In the genomic region with DNA sequence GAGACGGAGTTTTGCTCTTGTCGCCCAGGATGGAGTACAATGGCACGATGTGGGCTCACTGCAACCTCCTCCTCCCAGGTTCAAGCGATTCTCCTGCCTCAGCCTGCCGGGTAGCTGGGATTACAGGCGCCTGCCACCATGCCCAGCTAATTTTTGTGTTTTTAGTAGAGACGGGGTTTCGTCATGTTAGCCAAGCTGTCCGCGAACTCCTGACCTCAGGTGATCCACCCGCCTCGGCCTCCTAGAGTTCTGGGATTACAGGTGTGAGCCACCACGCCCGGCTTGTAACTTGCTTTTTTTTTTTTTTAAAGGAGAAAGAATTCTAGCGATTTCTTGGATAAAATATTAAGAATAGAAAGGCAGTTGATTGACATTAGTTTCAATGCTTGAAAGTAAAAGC, we compare ENCODE assay signal across 7 cellular contexts. TPM values are rescaled to one million over a fixed set of nuclear protein-coding genes. Genes with fewer than 3 reads are reported as not detected.
A peak's percentile ranks its signal among the peaks of the same experiment; 100 is the strongest.
DNase-seq lines count a peak whose midpoint lies in the region; ATAC-seq and TF ChIP-seq lines count a peak whose summit lies in the region.
"Not testable (repeated sequence)": the region's sequence is repeated elsewhere in the genome, so short reads cannot be mapped to it uniquely, and the experiment has no call there.

No MANE protein-coding gene starts in this region.

- DNase-seq in DND-41; NB4 (ENCODE audit: low read depth); activated CD4-positive, alpha-beta T cell treated with anti-CD3 and anti-CD28 coated beads, Interleukin-2, amount 10 ng/mL, durations not matched to agents 24 days and 14 days; central memory CD8-positive, alpha-beta T cell (ENCODE audit: low spot score in 2 of 2); heart left ventricle; naive B cell; psoas muscle: not testable (repeated sequence)

- peaks cover 14% of the 10 kb centered on the region for H3K27me3 Mint-ChIP-seq in activated CD4-positive, alpha-beta T cell treated with anti-CD3 and anti-CD28 coated beads, Interleukin-2, amount 10 ng/mL, durations not matched to agents 24 days and 14 days
- H3K27me3 Mint-ChIP-seq in central memory CD8-positive, alpha-beta T cell, result peaks cover 31% of the 10 kb centered on the region
- H3K27me3 Mint-ChIP-seq in naive B cell, result peaks cover 24 to 28% (median 27%) of the 10 kb centered on the region in 3 donors

- not testable (repeated sequence) for H3K27me3 ChIP-seq in DND-41 (ENCODE audit: insufficient read depth, low read length, poor library complexity); heart left ventricle; psoas muscle (ENCODE audit: insufficient read depth in 3 of 3, low read length in 2 of 3)

- peaks cover 11% of the 10 kb centered on the region for H3K79me2 ChIP-seq in DND-41 (ENCODE audit: insufficient read depth, low read length)

- not testable (repeated sequence) for H3K9me3 ChIP-seq in DND-41 (ENCODE audit: insufficient read depth, low read length, severe bottlenecking); heart left ventricle; psoas muscle

- intact Hi-C loops in activated CD4-positive, alpha-beta T cell treated with anti-CD3 and anti-CD28 coated beads, Interleukin-2, amount 10 ng/mL, durations not matched to agents 24 days and 14 days (cut with micrococcal nuclease); heart left ventricle (cut with DNase I); psoas muscle (cut with DNase I): not testable (repeated sequence)

- not testable (repeated sequence) for H3K9me3 Mint-ChIP-seq in activated CD4-positive, alpha-beta T cell treated with anti-CD3 and anti-CD28 coated beads, Interleukin-2, amount 10 ng/mL, durations not matched to agents 24 days and 14 days; central memory CD8-positive, alpha-beta T cell
- peaks cover 0 to 15% (median 6%) of the 10 kb centered on the region in 7 donors for H3K9me3 Mint-ChIP-seq in naive B cell

- H3K4me1 Mint-ChIP-seq in activated CD4-positive, alpha-beta T cell treated with anti-CD3 and anti-CD28 coated beads, Interleukin-2, amount 10 ng/mL, durations not matched to agents 24 days and 14 days, result peaks cover 29% of the 10 kb centered on the region
- H3K4me1 Mint-ChIP-seq in central memory CD8-positive, alpha-beta T cell, result peaks cover 42% of the 10 kb centered on the region
- peaks cover 32 to 40% (median 37%) of the 10 kb centered on the region in 3 donors for H3K4me1 Mint-ChIP-seq in naive B cell

- not testable (repeated sequence) for H3K27ac ChIP-seq in DND-41 (ENCODE audit: low read length); psoas muscle
- H3K27ac ChIP-seq in heart left ventricle, result peak overlapping the region in 6 of 12 donors; percentile 88 to 94 (median 92)

- H4K20me1 ChIP-seq in DND-41 (ENCODE audit: insufficient read depth, low read length), result not testable (repeated sequence)

- peaks cover 20% of the 10 kb centered on the region for H3K4me1 ChIP-seq in DND-41 (ENCODE audit: insufficient read depth, low read length)
- peaks cover 4 to 34% (median 24%) of the 10 kb centered on the region in 12 donors for H3K4me1 ChIP-seq in heart left ventricle
- not testable (repeated sequence) for H3K4me1 ChIP-seq in psoas muscle

- not testable (repeated sequence) for H3K9ac ChIP-seq in DND-41 (ENCODE audit: low read depth, low read length)

- 81 to 87% (median 84%) methylated on average over 15 of the region's 15 CpGs for WGBS in heart left ventricle, 4 donors
- WGBS in psoas muscle, 3 donors, result 76 to 79% (median 78%) methylated on average over 15 of the region's 15 CpGs

- not testable (repeated sequence) for H3K27ac Mint-ChIP-seq in activated CD4-positive, alpha-beta T cell treated with anti-CD3 and anti-CD28 coated beads, Interleukin-2, amount 10 ng/mL, durations not matched to agents 24 days and 14 days; central memory CD8-positive, alpha-beta T cell (ENCODE audit: low read depth)
- peak overlapping the region in 2 of 6 donors; percentile 9 to 32 for H3K27ac Mint-ChIP-seq in naive B cell

- peak overlapping the region; percentile 96; the same call in 1 of the 2 replicates for H3K4me2 ChIP-seq in DND-41 (ENCODE audit: insufficient read depth, low read length)

- H3K4me3 ChIP-seq in DND-41 (ENCODE audit: low read depth in 1 of 2, low read length in 2 of 2), result not testable (repeated sequence)
- peak overlapping the region; percentile 80 for H3K4me3 ChIP-seq in NB4 (ENCODE audit: low read depth, low read length)
- peak overlapping the region in 8 of 12 donors; percentile 72 to 99 (median 91) for H3K4me3 ChIP-seq in heart left ventricle
- H3K4me3 ChIP-seq in psoas muscle, result peak overlapping the region; percentile 94

- H2AFZ ChIP-seq in DND-41 (ENCODE audit: low read depth, low read length), result 0 out of 2 replicates have a peak overlapping the region, but pooled peaks have one; percentile 94

- not testable (repeated sequence) for ATAC-seq in DND-41 (ENCODE audit: insufficient read depth, low read depth); central memory CD8-positive, alpha-beta T cell (replicated peaks; ENCODE audit: extremely low read depth, poor library complexity, severe bottlenecking); heart left ventricle; naive B cell (ENCODE audit: low read depth in 2 of 2); psoas muscle

- H3K4me3 Mint-ChIP-seq in activated CD4-positive, alpha-beta T cell treated with anti-CD3 and anti-CD28 coated beads, Interleukin-2, amount 10 ng/mL, durations not matched to agents 24 days and 14 days, result peak overlapping the region; percentile 91
- peak overlapping the region; percentile 89 for H3K4me3 Mint-ChIP-seq in central memory CD8-positive, alpha-beta T cell
- H3K4me3 Mint-ChIP-seq in naive B cell, result peak overlapping the region; percentile 86 to 97 (median 96)

- not testable (repeated sequence) for H3K36me3 Mint-ChIP-seq in activated CD4-positive, alpha-beta T cell treated with anti-CD3 and anti-CD28 coated beads, Interleukin-2, amount 10 ng/mL, durations not matched to agents 24 days and 14 days (ENCODE audit: low read depth); naive B cell
- H3K36me3 Mint-ChIP-seq in central memory CD8-positive, alpha-beta T cell (ENCODE audit: insufficient read depth), result peaks cover 11% of the 10 kb centered on the region

- TF ChIP-seq POLR2A in NB4 (IDR thresholded peaks at IDR 0.05; ENCODE audit: extremely low read depth, insufficient read length); heart left ventricle (IDR thresholded peaks at IDR 0.05): not testable (repeated sequence)

- not testable (repeated sequence) for H3K36me3 ChIP-seq in DND-41 (ENCODE audit: insufficient read depth, low read length); heart left ventricle; psoas muscle (ENCODE audit: insufficient read depth in 1 of 2, low read depth in 1 of 2)

- not testable (repeated sequence) for TF ChIP-seq CTCF in DND-41 (IDR thresholded peaks at IDR 0.05; ENCODE audit: borderline replicate concordance, extremely low read depth, low read length, poor library complexity, severe bottlenecking); NB4 (IDR thresholded peaks at IDR 0.05; ENCODE audit: low read depth, low read length); heart left ventricle (IDR thresholded peaks at IDR 0.05); psoas muscle (IDR thresholded peaks at IDR 0.05)

RNA-seq across cellular contexts. Expression of gene ERCC6, which starts 1.1 kb away (rescaled TPM):
- total RNA-seq in activated CD4-positive, alpha-beta T cell treated with anti-CD3 and anti-CD28 coated beads, Interleukin-2, amount 10 ng/mL, durations not matched to agents 24 days and 14 days, result 13.8 and 14.5 TPM in 2 replicates
- total RNA-seq in heart left ventricle (10 to 100 TPM; 12.8 to 31.5 (median 23.0) TPM), psoas muscle (10 to 100 TPM; 11.5 to 19.3 (median 15.0) TPM)
- polyA plus RNA-seq in heart left ventricle (1 to 10 TPM; 4.4 to 4.7 TPM), naive B cell (ENCODE audit: low read depth in 6 of 6) (10 to 100 TPM in 4 of 6 donors, 1 to 10 TPM in 2; 8.6 to 19.0 (median 12.8) TPM), psoas muscle (1 to 10 TPM; 2.7 to 5.2 (median 3.3) TPM)
